ENCODE assay signal across 20 cellular contexts in genomic region chr12:76065917-76066316, GRCh38. TPM values are rescaled to one million over a fixed set of nuclear protein-coding genes. Genes with fewer than 3 reads are reported as not detected.
DNase-seq lines count a peak whose midpoint lies in the region; ATAC-seq, FAIRE-seq and TF ChIP-seq lines count a peak whose summit lies in the region.
"Had no signal": no experiment of that assay in that cellular context is flagged by ENCODE, and none has a peak within 500 bp of the region (broad histone marks: within the 10 kb centered on the region; RNA-seq: fewer than 3 reads in every experiment).

No MANE protein-coding gene starts in this region.

- H3K4me2 ChIP-seq in A549 (no peak overlapping the region), PC-9 (no peak overlapping the region)

- H3K36me3 Mint-ChIP-seq in activated T-cell treated with anti-CD3 and anti-CD28 coated beads, Interleukin-2, amount 50 U/mL, for 72 hours (ENCODE audit: insufficient read depth in 2 of 2), result peaks cover 31 to 63% of the 10 kb centered on the region in 2 donors
- H3K36me3 Mint-ChIP-seq in endodermal cell (ENCODE audit: low read depth), result peaks cover 84% of the 10 kb centered on the region

- POLR2A ChIA-PET in A549 (lab: Yijun Ruan, JAX), result no interaction called here
- POLR2A ChIA-PET in PC-9 (lab: Charles Lee; ENCODE audit: unreplicated experiment), result interaction anchor here (0.5 kb wide), 1 partner anchor 9 kb away, joined by 3 read pairs; no protein-coding TSS in a partner anchor

- BruUV-seq in PC-9 (replicated peaks; lab: Mats Ljungman, UMichigan), result no TSS peak

- TF ChIP-seq EP300 in A549 (IDR thresholded peaks at IDR 0.05), result no peak

- H3K27me3 ChIP-seq in PC-9 (ENCODE audit: insufficient read depth, low read depth) (no peaks in the 10 kb centered on the region), endodermal cell (ENCODE audit: control insufficient read depth, insufficient read depth, low read length, poor library complexity, severe bottlenecking) (no peaks in the 10 kb centered on the region)

- no peak overlapping the region for H3K4me3 ChIP-seq in A549
- H3K4me3 ChIP-seq in PC-9, result 0 out of 2 replicates have a peak overlapping the region, but pooled peaks have one; percentile 14
- H3K4me3 ChIP-seq in endodermal cell (ENCODE audit: low read length), result peak overlapping the region; percentile 32
- H3K4me3 ChIP-seq: GM23248 had no signal

- H3K27me3 Mint-ChIP-seq in activated T-cell treated with anti-CD3 and anti-CD28 coated beads, Interleukin-2, amount 50 U/mL, for 72 hours (ENCODE audit: low read depth), result no peaks in the 10 kb centered on the region
- no peaks in the 10 kb centered on the region for H3K27me3 Mint-ChIP-seq in endodermal cell (ENCODE audit: insufficient read depth)
- H3K27me3 Mint-ChIP-seq: CD4-positive, alpha-beta memory T cell had no signal

- no peak overlapping the region for H3K4me3 Mint-ChIP-seq in activated T-cell treated with anti-CD3 and anti-CD28 coated beads, Interleukin-2, amount 50 U/mL, for 72 hours
- no peak overlapping the region for H3K4me3 Mint-ChIP-seq in endodermal cell
- H3K4me3 Mint-ChIP-seq: CD4-positive, alpha-beta memory T cell had no signal

- DNase-seq in activated T-cell treated with anti-CD3 and anti-CD28 coated beads, Interleukin-2, amount 50 U/mL, for 72 hours, result no peak
- DNase-seq in activated T-cell treated with anti-CD3 and anti-CD28 coated beads, Interleukin-2, amount 50 U/mL, for 48 hours, result no peak
- DNase-seq in A549 (ENCODE audit: low read depth in 1 of 2, low spot score in 1 of 2), result no peak
- DNase-seq in PC-9, result no peak
- DNase-seq in endodermal cell, result no peak
- DNase-seq in NCI-H2171 treated with DMSO at 0.1 percent for 48 hours (lab: John Stamatoyannopoulos, UW), result no peak
- DNase-seq in amniotic stem cell (lab: John Stamatoyannopoulos, UW), result no peak
- DNase-seq: 8988T; C1 segment of cervical spinal cord; Calu3; CD4-positive, alpha-beta memory T cell; COR-L47; DMS53; DND-41; GM23248; H7; HCEC 1CT had no signal

- TF ChIP-seq POLR2A in A549 (IDR thresholded peaks at IDR 0.05; ENCODE audit: low read length), result no peak

- intact Hi-C loops in PC-9 (cut with micrococcal nuclease; ENCODE audit: unreplicated experiment), result no loop called here

- no peak overlapping the region for H3K9ac ChIP-seq in endodermal cell (ENCODE audit: extremely low read depth, low read length, poor library complexity, severe bottlenecking)
- H3K9ac ChIP-seq: GM23248 had no signal

- TF ChIP-seq RAD21 in A549 (conservative IDR thresholded peaks at IDR 0.05 in 1 of 2, IDR thresholded peaks at IDR 0.05 in 1 of 2), result no peak

- peak overlapping the region; percentile 38 for H3K27ac Mint-ChIP-seq in activated T-cell treated with anti-CD3 and anti-CD28 coated beads, Interleukin-2, amount 50 U/mL, for 72 hours
- H3K27ac Mint-ChIP-seq in endodermal cell, result no peak overlapping the region
- H3K27ac Mint-ChIP-seq: CD4-positive, alpha-beta memory T cell had no signal

- 96% methylated on average over 3 of the region's 3 CpGs for WGBS in A549 (ENCODE audit: missing lambda C conversion rate)
- WGBS in endodermal cell (ENCODE audit: insufficient coverage in 1 of 2, insufficient read length in 1 of 2), 2 experiments, result 67 to 96% methylated on average over 1 to 3 of the region's 3 CpGs

- TF ChIP-seq CTCF in A549 (IDR thresholded peaks at IDR 0.05), result no peak
- TF ChIP-seq CTCF in PC-9 (conservative IDR thresholded peaks at IDR 0.05), result no peak
- TF ChIP-seq CTCF in endodermal cell (conservative IDR thresholded peaks at IDR 0.05), result no peak

- H3K9me3 ChIP-seq in A549 (peaks cover 17% of the 10 kb centered on the region), PC-9 (ENCODE audit: insufficient read depth, low read depth) (peaks cover 7% of the 10 kb centered on the region), endodermal cell (ENCODE audit: control insufficient read depth, low read length) (peaks cover 29% of the 10 kb centered on the region)

- H3K36me3 ChIP-seq in PC-9 (ENCODE audit: low read depth) (peaks cover 85% of the 10 kb centered on the region), endodermal cell (ENCODE audit: control insufficient read depth, insufficient read depth, low read length) (peaks cover 98% of the 10 kb centered on the region)

- H3K27ac ChIP-seq in A549, result no peak overlapping the region
- no peak overlapping the region for H3K27ac ChIP-seq in PC-9
- H3K27ac ChIP-seq in endodermal cell (ENCODE audit: low read depth, low read length), result no peak overlapping the region
- H3K27ac ChIP-seq: GM23248 had no signal

- H2AFZ ChIP-seq in PC-9, result no peak overlapping the region
- H2AFZ ChIP-seq: GM23248 had no signal

- CTCF ChIA-PET in A549 (lab: Yijun Ruan, JAX), result interaction anchor here (0.6 to 1.6 kb wide), 3 partner anchors 13 to 539 kb away, joined by 3 to 6 read pairs (median 3); partner anchors contain the start of gene BBS10
- CTCF ChIA-PET in PC-9 (lab: Charles Lee), result no interaction called here

- H3K9me2 ChIP-seq in PC-9 (ENCODE audit: insufficient read depth), result no peaks in the 10 kb centered on the region

- H3K79me2 ChIP-seq in PC-9 (ENCODE audit: low read depth), result peaks cover 98% of the 10 kb centered on the region

- H4K20me1 ChIP-seq in PC-9 (ENCODE audit: insufficient read depth), result peaks cover 20% of the 10 kb centered on the region

- peaks cover 40% of the 10 kb centered on the region for H3F3A ChIP-seq in PC-9 (ENCODE audit: insufficient read depth, low read depth)

- peaks cover 46% of the 10 kb centered on the region for H3K4me1 Mint-ChIP-seq in activated T-cell treated with anti-CD3 and anti-CD28 coated beads, Interleukin-2, amount 50 U/mL, for 72 hours (ENCODE audit: low read depth)
- H3K4me1 Mint-ChIP-seq in endodermal cell, result peaks cover 4% of the 10 kb centered on the region

- H3K4me1 ChIP-seq in A549 (peaks cover 36% of the 10 kb centered on the region), PC-9 (replicated peaks; ENCODE audit: insufficient read depth) (no peaks in the 10 kb centered on the region), endodermal cell (ENCODE audit: control insufficient read depth, insufficient read depth, low read length) (peaks cover 3% of the 10 kb centered on the region)

- FAIRE-seq in A549 (lab: Jason Lieb, UNC), result no peak
- FAIRE-seq: GM12892, H1 had no signal

- peaks cover 4 to 6% of the 10 kb centered on the region in 2 donors for H3K9me3 Mint-ChIP-seq in activated T-cell treated with anti-CD3 and anti-CD28 coated beads, Interleukin-2, amount 50 U/mL, for 72 hours
- peaks cover 12% of the 10 kb centered on the region for H3K9me3 Mint-ChIP-seq in endodermal cell

- ATAC-seq in activated T-cell treated with anti-CD3 and anti-CD28 coated beads, Interleukin-2, amount 50 U/mL, for 72 hours (replicated peaks in 1 of 2), result no peak
- ATAC-seq in A549 (no peak), HG02981 (IDR thresholded peaks at IDR 0.05; ENCODE audit: unreplicated experiment) (no peak)

TF ChIP-seq in A549, 52 proteins besides CTCF, POLR2A, EP300 and RAD21:
- TF ChIP-seq NR3C1 (IDR thresholded peaks at IDR 0.05) (no peak), HMGXB4 (CRISPR knock-in tag; IDR thresholded peaks at IDR 0.05; ENCODE audit: borderline replicate concordance) (no peak), ESRRA (IDR thresholded peaks at IDR 0.05; ENCODE audit: borderline replicate concordance, low read length) (no peak), ZC3H11A (IDR thresholded peaks at IDR 0.05) (peak; percentile 99)
TF ChIP-seq in A549: peak in this region for 1.

RNA-seq across cellular contexts. Expression of gene NAP1L1, which starts 18.6 kb away (rescaled TPM):
- 100 to 1,000 TPM; 849 to 969 TPM for total RNA-seq in activated T-cell treated with anti-CD3 and anti-CD28 coated beads, Interleukin-2, amount 50 U/mL, for 72 hours
- polyA plus RNA-seq in A549 (2011; rRNA removed), result 640 and 943 TPM in 2 replicates
- polyA plus RNA-seq in A549 (2012; cell fraction: cytosol; rRNA removed), result 191 and 238 TPM in 2 replicates
- 109 and 153 TPM in 2 replicates for polyA plus RNA-seq in A549 (2012; cell fraction: nucleus; rRNA removed)
- 695 to 725 TPM (median 709 TPM) in 3 replicates for polyA plus RNA-seq in A549 (2017; fragmentation: RNase III; extraction: RNeasy Plus Mini Kit Qiagen cat#74134 plus additional on column Dnase treatment)
- polyA minus RNA-seq in A549 (2011; rRNA and poly(A)+ RNA removed), result 135 and 141 TPM in 2 replicates
- 466 and 587 TPM in 2 replicates for total RNA-seq in PC-9 (2021)
- 100 to 1,000 TPM; 711 to 829 TPM for total RNA-seq in endodermal cell
- 1,267 TPM for polyA plus RNA-seq in endodermal cell (2013, experiment 1 of 2)
- 1,250 TPM for polyA plus RNA-seq in endodermal cell (2013, experiment 2 of 2)

RNA-seq across cellular contexts. Expression of gene PHLDA1, which starts 34.3 kb away (rescaled TPM):
- 10 to 100 TPM; 19.9 to 33.6 TPM for total RNA-seq in activated T-cell treated with anti-CD3 and anti-CD28 coated beads, Interleukin-2, amount 50 U/mL, for 72 hours
- polyA plus RNA-seq in A549 (2011; rRNA removed) (54.1 and 71.6 TPM in 2 replicates), A549 (2017; fragmentation: RNase III; extraction: RNeasy Plus Mini Kit Qiagen cat#74134 plus additional on column Dnase treatment) (32.7 to 43.1 TPM (median 39.3 TPM) in 3 replicates)
- polyA plus RNA-seq in A549 (2012; cell fraction: cytosol; rRNA removed), result 34.1 and 42.4 TPM in 2 replicates
- polyA plus RNA-seq in A549 (2012; cell fraction: nucleus; rRNA removed), result 42.2 and 45.0 TPM in 2 replicates
- polyA minus RNA-seq in A549 (2011; rRNA and poly(A)+ RNA removed), result 44.3 and 53.0 TPM in 2 replicates
- total RNA-seq in PC-9 (2021) (29.1 and 38.3 TPM in 2 replicates), endodermal cell (10 to 100 TPM in 1 of 2 donors, 1 to 10 TPM in 1; 3.7 to 16.2 TPM)
- 14.9 TPM for polyA plus RNA-seq in endodermal cell (2013, experiment 1 of 2)
- 13.4 TPM for polyA plus RNA-seq in endodermal cell (2013, experiment 2 of 2)
